20 cellular contexts compared by ENCODE assay signal in genomic region chr5:54758038-54758437, GRCh38.
A peak's percentile ranks its signal among the peaks of the same experiment; 100 is the strongest.
DNase-seq lines count a peak whose midpoint lies in the region; ATAC-seq and TF ChIP-seq lines count a peak whose summit lies in the region.
"Had no signal": no experiment of that assay in that cellular context is flagged by ENCODE, and none has a peak within 500 bp of the region (broad histone marks: within the 10 kb centered on the region; RNA-seq: fewer than 3 reads in every experiment).

No MANE protein-coding gene starts in this region.

- H3K4me3 ChIP-seq in CD4-positive, alpha-beta memory T cell (ENCODE audit: low read length in 2 of 2), result no peak overlapping the region
- H3K4me3 ChIP-seq: BLaER1 treated with 17β-estradiol and CSF1 and Interleukin-3, amounts not matched to agents 10 nM and 100 nM; mucosa of descending colon; thyroid gland had no signal

- H3K4me1 ChIP-seq in CD4-positive, alpha-beta memory T cell (ENCODE audit: insufficient read depth, low read length), result peaks cover 20% of the 10 kb centered on the region
- H3K4me1 ChIP-seq: thyroid gland had no signal

- intact Hi-C loops in CD4-positive, alpha-beta memory T cell (cut with micrococcal nuclease), result no loop called here
- intact Hi-C loops in activated CD4-positive, alpha-beta T cell treated with anti-CD3 and anti-CD28 coated beads, Interleukin-2, amount 10 ng/mL, durations not matched to agents 24 days and 14 days (cut with micrococcal nuclease), result loop anchor here (5.0 kb wide), 1 partner anchor 41 kb away; no protein-coding TSS in a partner anchor

- POLR2A ChIA-PET in CD4-positive, alpha-beta memory T cell (lab: Charles Lee; ENCODE audit: partially characterized antibody), result interaction anchor here (1.4 to 4.1 kb wide), 3 partner anchors 9 to 112 kb away, joined by 6 to 42 read pairs (median 10); no protein-coding TSS in a partner anchor

- no peak overlapping the region for H3K27ac Mint-ChIP-seq in CD4-positive, alpha-beta memory T cell
- H3K27ac Mint-ChIP-seq in activated CD4-positive, alpha-beta T cell treated with anti-CD3 and anti-CD28 coated beads, Interleukin-2, amount 10 ng/mL, durations not matched to agents 24 days and 14 days, result no peak overlapping the region
- H3K27ac Mint-ChIP-seq: activated CD4-positive, alpha-beta memory T cell treated with anti-CD3 and anti-CD28 coated beads for 36 hours; activated naive CD4-positive, alpha-beta T cell treated with anti-CD3 and anti-CD28 coated beads for 36 hours had no signal

- CTCF ChIA-PET in CD4-positive, alpha-beta memory T cell (lab: Charles Lee; ENCODE audit: partially characterized antibody), result interaction anchor here (1.2 to 3.0 kb wide), 3 partner anchors 10 to 87 kb away, joined by 4 to 14 read pairs (median 7); no protein-coding TSS in a partner anchor

- H3K36me3 ChIP-seq in CD4-positive, alpha-beta memory T cell (ENCODE audit: insufficient read depth, low read length), result no peaks in the 10 kb centered on the region
- H3K36me3 ChIP-seq: BLaER1 treated with 17β-estradiol and CSF1 and Interleukin-3, amounts not matched to agents 10 nM and 100 nM; neutrophil; thyroid gland had no signal

- H3K36me3 Mint-ChIP-seq in CD4-positive, alpha-beta memory T cell, result no peaks in the 10 kb centered on the region
- peaks cover 3% of the 10 kb centered on the region for H3K36me3 Mint-ChIP-seq in activated CD4-positive, alpha-beta T cell treated with anti-CD3 and anti-CD28 coated beads, Interleukin-2, amount 10 ng/mL, durations not matched to agents 24 days and 14 days (ENCODE audit: low read depth)
- H3K36me3 Mint-ChIP-seq: activated CD4-positive, alpha-beta memory T cell treated with anti-CD3 and anti-CD28 coated beads for 36 hours; stimulated activated memory B cell treated with anti-CD40 and anti-IgM and Interleukin-4, amounts not matched to agents 10 μg/mL and 1 μg/mL and 100 μg/mL, for 72 hours had no signal

- H3K9me3 Mint-ChIP-seq in CD4-positive, alpha-beta memory T cell, result peaks cover 0 to 7% (median 0%) of the 10 kb centered on the region in 8 donors
- peaks cover 11% of the 10 kb centered on the region for H3K9me3 Mint-ChIP-seq in activated CD4-positive, alpha-beta T cell treated with anti-CD3 and anti-CD28 coated beads, Interleukin-2, amount 10 ng/mL, durations not matched to agents 24 days and 14 days
- H3K9me3 Mint-ChIP-seq: activated CD4-positive, alpha-beta memory T cell treated with anti-CD3 and anti-CD28 coated beads for 36 hours; activated naive CD4-positive, alpha-beta T cell treated with anti-CD3 and anti-CD28 coated beads for 36 hours; stimulated activated memory B cell treated with anti-CD40 and anti-IgM and Interleukin-4, amounts not matched to agents 10 μg/mL and 1 μg/mL and 100 μg/mL, for 72 hours had no signal

- no peak for ATAC-seq in GM18505 (IDR thresholded peaks at IDR 0.05; ENCODE audit: unreplicated experiment)
- ATAC-seq: mucosa of descending colon; stimulated activated memory B cell treated with anti-CD40 and anti-IgM and Interleukin-4, amounts not matched to agents 10 μg/mL and 1 μg/mL and 100 μg/mL, for 72 hours had no signal

- TF ChIP-seq POLR2A in GM18505 (IDR thresholded peaks at IDR 0.05; ENCODE audit: borderline replicate concordance, extremely low read depth, insufficient read depth, insufficient read length), result no peak

- H3K9me3 ChIP-seq in CD4-positive, alpha-beta memory T cell (ENCODE audit: control insufficient read depth in 1 of 2, low read length in 2 of 2), result no peaks in the 10 kb centered on the region
- H3K9me3 ChIP-seq: BLaER1 treated with 17β-estradiol and CSF1 and Interleukin-3, amounts not matched to agents 10 nM and 100 nM; mucosa of descending colon; neutrophil; thyroid gland had no signal

- H3K4me3 Mint-ChIP-seq in CD4-positive, alpha-beta memory T cell, result no peak overlapping the region
- no peak overlapping the region for H3K4me3 Mint-ChIP-seq in activated CD4-positive, alpha-beta T cell treated with anti-CD3 and anti-CD28 coated beads, Interleukin-2, amount 10 ng/mL, durations not matched to agents 24 days and 14 days
- H3K4me3 Mint-ChIP-seq: activated CD4-positive, alpha-beta memory T cell treated with anti-CD3 and anti-CD28 coated beads for 36 hours; activated naive CD4-positive, alpha-beta T cell treated with anti-CD3 and anti-CD28 coated beads for 36 hours; stimulated activated memory B cell treated with anti-CD40 and anti-IgM and Interleukin-4, amounts not matched to agents 10 μg/mL and 1 μg/mL and 100 μg/mL, for 72 hours had no signal

- H3K4me1 Mint-ChIP-seq in CD4-positive, alpha-beta memory T cell, result peaks cover 17 to 30% (median 24%) of the 10 kb centered on the region in 4 donors
- H3K4me1 Mint-ChIP-seq in activated CD4-positive, alpha-beta T cell treated with anti-CD3 and anti-CD28 coated beads, Interleukin-2, amount 10 ng/mL, durations not matched to agents 24 days and 14 days, result peaks cover 27% of the 10 kb centered on the region

- H3K27me3 ChIP-seq in CD4-positive, alpha-beta memory T cell (ENCODE audit: insufficient read depth, low read length), result no peaks in the 10 kb centered on the region
- H3K27me3 ChIP-seq: BLaER1 treated with 17β-estradiol and CSF1 and Interleukin-3, amounts not matched to agents 10 nM and 100 nM; neutrophil; thyroid gland had no signal

- no peak overlapping the region for H3K27ac ChIP-seq in CD4-positive, alpha-beta memory T cell (ENCODE audit: low read depth, low read length)
- H3K27ac ChIP-seq: BLaER1 treated with 17β-estradiol and CSF1 and Interleukin-3, amounts not matched to agents 10 nM and 100 nM; neutrophil; thyroid gland; VCaP had no signal

- H3K27me3 Mint-ChIP-seq in CD4-positive, alpha-beta memory T cell, result no peaks in the 10 kb centered on the region
- H3K27me3 Mint-ChIP-seq in activated CD4-positive, alpha-beta T cell treated with anti-CD3 and anti-CD28 coated beads, Interleukin-2, amount 10 ng/mL, durations not matched to agents 24 days and 14 days, result peaks cover 2% of the 10 kb centered on the region
- H3K27me3 Mint-ChIP-seq: activated CD4-positive, alpha-beta memory T cell treated with anti-CD3 and anti-CD28 coated beads for 36 hours; stimulated activated memory B cell treated with anti-CD40 and anti-IgM and Interleukin-4, amounts not matched to agents 10 μg/mL and 1 μg/mL and 100 μg/mL, for 72 hours had no signal

- DNase-seq in GM04503 (ENCODE audit: low read depth), result peak; percentile 68
- DNase-seq in amniotic epithelial cell (ENCODE audit: low read depth), result peak; percentile 92
- DNase-seq in fibroblast of gingiva (ENCODE audit: low read depth), result peak; percentile 74
- peak; percentile 39 for DNase-seq in pons (ENCODE audit: low spot score)
- DNase-seq in CD4-positive, alpha-beta memory T cell, result no peak
- no peak for DNase-seq in activated CD4-positive, alpha-beta T cell treated with anti-CD3 and anti-CD28 coated beads, Interleukin-2, amount 10 ng/mL, durations not matched to agents 24 days and 14 days
- DNase-seq in putamen (ENCODE audit: low spot score), result no peak
- DNase-seq: activated CD4-positive, alpha-beta memory T cell treated with anti-CD3 and anti-CD28 coated beads for 36 hours; activated naive CD4-positive, alpha-beta T cell treated with anti-CD3 and anti-CD28 coated beads for 36 hours; foreskin melanocyte; GDM1; MM.1S; mucosa of descending colon; NCI-H2029; thyroid gland had no signal

Comparison
In these comparisons a context has a peak if more than half of its experiments do, and no peak if none do; other contexts are left out.
1. DNase-seq: peak in GM04503 (single experiment), amniotic epithelial cell (single experiment), fibroblast of gingiva (single experiment) and pons (single experiment); none in CD4-positive, alpha-beta memory T cell (0 of 5), activated CD4-positive, alpha-beta T cell treated with anti-CD3 and anti-CD28 coated beads, Interleukin-2, amount 10 ng/mL, durations not matched to agents 24 days and 14 days (single experiment) and putamen (single experiment).